8 cellular contexts compared by ENCODE assay signal in genomic region chr17:78358538-78359215, GRCh38. TPM values are rescaled to one million over a fixed set of nuclear protein-coding genes. Genes with fewer than 3 reads are reported as not detected.
DNase-seq lines count a peak whose midpoint lies in the region; ATAC-seq and TF ChIP-seq lines count a peak whose summit lies in the region.

No MANE protein-coding gene starts in this region.

- CTCF ChIA-PET in WTC11 (lab: Charles Lee), result interaction anchor here (1.0 to 9.8 kb wide), 7 partner anchors 11 to 172 kb away, joined by 3 to 115 read pairs (median 5); partner anchors contain the start of genes AFMID and TK1

- H3K9me3 Mint-ChIP-seq in WTC11, result no peaks in the 10 kb centered on the region

- peak overlapping the region; percentile 91 for H3K4me2 ChIP-seq in parathyroid adenoma (ENCODE audit: low read length)

- in situ Hi-C loops in GM13977 (cut with MboI; ENCODE audit: low pct_unique_long_range_greater_than_20kb, low sequenced_read_pairs, unreplicated experiment), result no loop called here

- H3K27ac ChIP-seq in parathyroid adenoma, result peak overlapping the region; percentile 81

- peaks cover 3% of the 10 kb centered on the region for H3K4me1 ChIP-seq in parathyroid adenoma

- no peaks in the 10 kb centered on the region for H3K27me3 ChIP-seq in parathyroid adenoma (ENCODE audit: control insufficient read depth, insufficient read depth, low read length)

- POLR2A ChIA-PET in WTC11 (lab: Charles Lee), result interaction anchor here (0.9 to 1.7 kb wide), 6 partner anchors 11 to 108 kb away, joined by 3 to 10 read pairs (median 4); no protein-coding TSS in a partner anchor

- peak overlapping the region; percentile 81 for H2AFZ ChIP-seq in parathyroid adenoma

- H3K4me3 Mint-ChIP-seq in WTC11, result peak overlapping the region; percentile 70

- no peak overlapping the region for H3K27ac Mint-ChIP-seq in WTC11

- H3K9me3 ChIP-seq in parathyroid adenoma (ENCODE audit: control insufficient read depth, low read length), result no peaks in the 10 kb centered on the region

- TF ChIP-seq CTCF in GM13977 (IDR thresholded peaks at IDR 0.05; ENCODE audit: extremely low read depth, insufficient read depth, missing control alignments) (no peak), WTC11 (IDR thresholded peaks at IDR 0.05) (no peak), fibroblast of pulmonary artery (IDR thresholded peaks at IDR 0.05; ENCODE audit: low read length, missing control alignments) (no peak), parathyroid adenoma (IDR thresholded peaks at IDR 0.05) (no peak)

- ATAC-seq in WTC11 (no peak), HG03045 (IDR thresholded peaks at IDR 0.05; ENCODE audit: unreplicated experiment) (no peak), GM19397 (IDR thresholded peaks at IDR 0.05; ENCODE audit: unreplicated experiment) (no peak)

- H3K27me3 Mint-ChIP-seq in WTC11 (ENCODE audit: low read depth), result peaks cover 21% of the 10 kb centered on the region

- DNase-seq in GM13977 (ENCODE audit: low spot score), result peak; percentile 65
- peak; percentile 48 for DNase-seq in WTC11 (ENCODE audit: low spot score)
- peak; percentile 64 for DNase-seq in fibroblast of pulmonary artery (ENCODE audit: low read depth)
- no peak for DNase-seq in stimulated activated CD4-positive, alpha-beta T cell treated with anti-CD3 and anti-CD28 coated beads, Interleukin-4, amount 100 ng/mL, for 24 hours
- no peak for DNase-seq in hippocampal formation (lab: John Stamatoyannopoulos, UW)

- H3K4me3 ChIP-seq in fibroblast of pulmonary artery (replicated peaks; ENCODE audit: low read depth, low read length) (peak overlapping the region; percentile 90), parathyroid adenoma (ENCODE audit: low read depth, low read length) (peak overlapping the region; percentile 65)

- H3K4me1 Mint-ChIP-seq in WTC11, result peaks cover 70% of the 10 kb centered on the region

- no peaks in the 10 kb centered on the region for H3K36me3 ChIP-seq in parathyroid adenoma (ENCODE audit: control insufficient read depth, insufficient read depth, low read length)

- H3K36me3 Mint-ChIP-seq in WTC11, result peaks cover 6% of the 10 kb centered on the region

- no peaks in the 10 kb centered on the region for H3K79me2 ChIP-seq in parathyroid adenoma

- no peak overlapping the region for H3K9ac ChIP-seq in parathyroid adenoma

TF ChIP-seq in WTC11, 78 proteins besides CTCF, POLR2A, EP300 and RAD21:
- TF ChIP-seq ZBTB43 (CRISPR knock-in tag; IDR thresholded peaks at IDR 0.05) (no peak), ZNF396 (CRISPR knock-in tag; IDR thresholded peaks at IDR 0.05; ENCODE audit: borderline replicate concordance) (no peak), KAT7 (CRISPR knock-in tag; IDR thresholded peaks at IDR 0.05; ENCODE audit: borderline replicate concordance) (peak; percentile 50; the same call in 1 of the 2 replicates), ATF2 (CRISPR knock-in tag; IDR thresholded peaks at IDR 0.05; ENCODE audit: borderline replicate concordance, low read depth) (no peak), TP53 (CRISPR knock-in tag; IDR thresholded peaks at IDR 0.05) (no peak), IRF2 (CRISPR knock-in tag; IDR thresholded peaks at IDR 0.05; ENCODE audit: borderline replicate concordance, low read depth) (no peak), ZNF532 (CRISPR knock-in tag; IDR thresholded peaks at IDR 0.05; ENCODE audit: borderline replicate concordance) (no peak), NR3C1 (CRISPR knock-in tag; conservative IDR thresholded peaks at IDR 0.05; ENCODE audit: low read depth) (no peak), ZNF671 (CRISPR knock-in tag; IDR thresholded peaks at IDR 0.05) (no peak), ARID4B (CRISPR knock-in tag; IDR thresholded peaks at IDR 0.05; ENCODE audit: borderline replicate concordance) (peak; percentile 42; the same call in 1 of the 2 replicates), NFATC4 (CRISPR knock-in tag; IDR thresholded peaks at IDR 0.05) (no peak), ZNF263 (CRISPR knock-in tag; IDR thresholded peaks at IDR 0.05; ENCODE audit: low read depth) (no peak), ESRRA (CRISPR knock-in tag; IDR thresholded peaks at IDR 0.05; ENCODE audit: borderline replicate concordance) (no peak), MAX (CRISPR knock-in tag; IDR thresholded peaks at IDR 0.05) (no peak)

RNA-seq across cellular contexts. Expression of gene SOCS3, which starts 1.2 kb away (rescaled TPM):
- total RNA-seq in WTC11 (2021), result 23.8 to 24.6 TPM (median 24.2 TPM) in 3 replicates

RNA-seq across cellular contexts. Expression of gene PGS1, which starts 19.8 kb away (rescaled TPM):
- 45.4 to 51.4 TPM (median 47.0 TPM) in 3 replicates for total RNA-seq in WTC11 (2021)

Comparison
In these comparisons a context has a peak if more than half of its experiments do, and no peak if none do; other contexts are left out.
1. DNase-seq: peak in GM13977 (single experiment), WTC11 (single experiment) and fibroblast of pulmonary artery (single experiment); none in stimulated activated CD4-positive, alpha-beta T cell treated with anti-CD3 and anti-CD28 coated beads, Interleukin-4, amount 100 ng/mL, for 24 hours (single experiment) and hippocampal formation (0 of 2).